Comparison of ENCODE assay signal across 17 cellular contexts in the genomic region with DNA sequence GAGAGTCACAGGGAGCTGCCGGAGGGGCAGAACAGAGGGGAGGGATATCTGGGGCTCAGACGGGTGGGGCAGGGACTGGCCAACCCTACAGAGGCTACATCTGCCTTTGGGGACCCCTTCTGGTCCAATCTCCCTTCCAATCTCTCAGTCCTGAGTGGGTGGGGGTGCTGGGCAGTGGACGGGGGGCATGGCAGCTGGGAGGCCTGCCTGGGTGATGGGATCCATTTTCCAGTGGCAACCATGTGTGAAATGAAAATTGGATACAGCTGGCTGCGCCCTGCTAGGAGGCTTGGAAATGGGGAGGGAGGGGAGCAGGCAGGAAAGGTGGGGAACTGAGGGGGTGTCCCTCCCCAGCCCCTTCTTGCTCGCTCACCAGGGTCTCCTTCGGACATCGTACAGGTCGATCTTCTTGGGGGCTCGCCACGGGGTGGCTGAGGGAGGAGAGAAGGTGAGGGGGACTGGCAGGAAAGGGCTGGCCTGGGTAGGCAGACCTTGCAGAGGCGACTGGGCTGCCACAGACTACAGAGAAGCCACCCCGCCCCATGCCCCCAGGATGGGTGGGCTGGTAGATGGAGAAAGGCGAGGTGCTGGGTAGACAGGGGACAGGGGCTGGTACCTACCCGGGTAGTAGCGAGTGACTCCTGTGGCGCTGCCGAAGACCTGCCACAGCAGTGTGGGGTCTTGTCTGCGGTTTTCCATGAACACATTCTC. TPM values are rescaled to one million over a fixed set of nuclear protein-coding genes. Genes with fewer than 3 reads are reported as not detected.
A peak's percentile ranks its signal among the peaks of the same experiment; 100 is the strongest.
DNase-seq lines count a peak whose midpoint lies in the region; ATAC-seq, FAIRE-seq and TF ChIP-seq lines count a peak whose summit lies in the region.
"Had no signal": no experiment of that assay in that cellular context is flagged by ENCODE, and none has a peak within 500 bp of the region (broad histone marks: within the 10 kb centered on the region; RNA-seq: fewer than 3 reads in every experiment).

No MANE protein-coding gene starts in this region.

- H4K5ac ChIP-seq in H1 (ENCODE audit: insufficient read length, low read depth, low read length): no peak overlapping the region

- H2BK5ac ChIP-seq in H1 (ENCODE audit: low read depth, low read length) (no peak overlapping the region), neuronal stem cell (ENCODE audit: low read length) (peak overlapping the region; percentile 62)

- H3K56ac ChIP-seq in H1 (replicated peaks; ENCODE audit: insufficient read length, low read depth, low read length): no peak overlapping the region

- TF ChIP-seq EP300 in H1 (IDR thresholded peaks at IDR 0.05; ENCODE audit: borderline replicate concordance in 1 of 2, low read depth in 2 of 2, low read length in 2 of 2): no peak

- H2BK12ac ChIP-seq in H1 (ENCODE audit: low read depth, low read length) (no peak overlapping the region), neuronal stem cell (ENCODE audit: low read length) (no peak overlapping the region)

- peaks cover 4% of the 10 kb centered on the region in 2 experiments for H4K20me1 ChIP-seq in H1 (replicated peaks in 1 of 2; ENCODE audit: control insufficient read depth in 1 of 2, insufficient read depth in 2 of 2, low read length in 2 of 2)

- H4K91ac ChIP-seq in H1 (replicated peaks; ENCODE audit: insufficient read length, low read length) (no peak overlapping the region), neuronal stem cell (ENCODE audit: low read depth, low read length, poor library complexity) (no peak overlapping the region)

- H2BK20ac ChIP-seq in H1 (ENCODE audit: low read length): no peak overlapping the region

- CTCF ChIA-PET in H1 (lab: Charles Lee; ENCODE audit: partially characterized antibody): interaction anchor here (0.6 to 2.5 kb wide), 12 partner anchors 10 to 170 kb away, joined by 3 to 13 read pairs (median 4); a partner anchor contains a TSS

- H3K14ac ChIP-seq in H1 (ENCODE audit: insufficient read length) (no peak overlapping the region), neuronal stem cell (ENCODE audit: low read length) (peak overlapping the region; percentile 17)

- H2BK120ac ChIP-seq in H1 (replicated peaks; ENCODE audit: low read depth, low read length): no peak overlapping the region
- H2BK120ac ChIP-seq in neuronal stem cell (ENCODE audit: low read depth, low read length): no peak overlapping the region

- TF ChIP-seq RAD21 in H1 (IDR thresholded peaks at IDR 0.05 in 1 of 2, conservative IDR thresholded peaks at IDR 0.05 in 1 of 2; ENCODE audit: low read depth in 2 of 2, low read length in 2 of 2): no peak

- H3K4me3 ChIP-seq in H1 (ENCODE audit: extremely low read depth in 1 of 4, insufficient read depth in 2 of 4, low read depth in 3 of 4, low read length in 4 of 4): no peak overlapping the region
- no peak overlapping the region for H3K4me3 ChIP-seq in neuronal stem cell (ENCODE audit: low read length in 2 of 2)

- H3K9ac ChIP-seq in H1 (replicated peaks in 1 of 4; ENCODE audit: extremely low read depth in 1 of 4, low read depth in 3 of 4, low read length in 3 of 4) (no peak overlapping the region), neuronal stem cell (ENCODE audit: low read depth, low read length, poor library complexity) (peak overlapping the region; percentile 40)

- no peak for FAIRE-seq in H1 (lab: Jason Lieb, UNC)
- FAIRE-seq: GM12891, H54 had no signal

- no peak for ATAC-seq in HG03135 (IDR thresholded peaks at IDR 0.05; ENCODE audit: unreplicated experiment)
- no peak for ATAC-seq in GM18511 (IDR thresholded peaks at IDR 0.05; ENCODE audit: unreplicated experiment)

- H3K27ac ChIP-seq in H1 (ENCODE audit: low read depth, low read length) (no peak overlapping the region), neuronal stem cell (replicated peaks; ENCODE audit: low read length) (no peak overlapping the region)
- H3K27ac ChIP-seq: 22Rv1 had no signal

- H3K4me1 ChIP-seq in H1 (replicated peaks in 1 of 4; ENCODE audit: control insufficient read depth in 3 of 4, insufficient read depth in 4 of 4, low read length in 3 of 4) (peaks cover 0 to 5% (median 2%) of the 10 kb centered on the region in 4 experiments; a peak in 2 of 7 replicates), neuronal stem cell (ENCODE audit: control insufficient read depth in 2 of 2, insufficient read depth in 1 of 2, low read depth in 1 of 2, low read length in 2 of 2) (peaks cover 7 to 10% of the 10 kb centered on the region in 2 donors)

- POLR2A ChIA-PET in H1 (lab: Charles Lee; ENCODE audit: partially characterized antibody): interaction anchor here (0.7 to 2.1 kb wide), 3 partner anchors 10 to 136 kb away, joined by 3 to 7 read pairs (median 4); no protein-coding TSS in a partner anchor

- no peak overlapping the region for H3K4me2 ChIP-seq in H1 (ENCODE audit: insufficient read depth in 1 of 2, low read depth in 2 of 2, low read length in 2 of 2)
- no peak overlapping the region for H3K4me2 ChIP-seq in neuronal stem cell (ENCODE audit: insufficient read depth, low read length, poor library complexity, severe bottlenecking)

- whole genome bisulfite sequencing in H1 (ENCODE audit: extremely low coverage in 1 of 2, insufficient coverage in 1 of 2, insufficient read length in 1 of 2, insufficient replicate concordance in 2 of 2, low coverage in 1 of 2, low lambda C conversion rate in 2 of 2, missing lambda C conversion rate in 1 of 2), 2 experiments: 88% methylated on average over 15 of the region's 18 CpGs; no CpG with 5 or more reads in 1 of the 2 experiments
- no CpG with 5 or more reads among the region's 18 CpGs for WGBS in neuronal stem cell (ENCODE audit: extremely low coverage in 2 of 2, insufficient read length in 2 of 2, insufficient replicate concordance in 1 of 2), 2 donors

- H3K9me3 ChIP-seq in H1 (ENCODE audit: insufficient read depth in 2 of 2, low read depth in 1 of 2, low read length in 1 of 2) (no peaks in the 10 kb centered on the region), neuronal stem cell (replicated peaks in 1 of 2; ENCODE audit: control insufficient read depth in 2 of 2, insufficient read depth in 1 of 2, low read depth in 1 of 2, low read length in 2 of 2) (peaks cover 0 to 2% of the 10 kb centered on the region in 2 donors)

- H3K18ac ChIP-seq in H1 (ENCODE audit: extremely low read depth, low read length) (no peak overlapping the region), neuronal stem cell (ENCODE audit: low read length) (peak overlapping the region; percentile 35)

- H4K8ac ChIP-seq in H1 (ENCODE audit: extremely low read depth, insufficient read depth, low read length): peak overlapping the region; percentile 4; the same call in 1 of the 2 replicates
- no peak overlapping the region for H4K8ac ChIP-seq in neuronal stem cell (ENCODE audit: low read depth, low read length)

- no peaks in the 10 kb centered on the region for H3K23me2 ChIP-seq in H1 (ENCODE audit: low read depth, low read length)

- TF ChIP-seq CTCF in H1 (IDR thresholded peaks at IDR 0.05; ENCODE audit: control extremely low read depth in 1 of 3, insufficient read depth in 1 of 3, low read depth in 1 of 3, low read length in 3 of 3): no peak

- peaks cover 0 to 3% (median 0%) of the 10 kb centered on the region in 4 experiments; a peak in 2 of 7 replicates for H3K27me3 ChIP-seq in H1 (replicated peaks in 1 of 4; ENCODE audit: control insufficient read depth in 3 of 4, extremely low read depth in 1 of 4, insufficient read depth in 3 of 4, low read length in 3 of 4)
- peaks cover 0 to 48% (median 0%) of the 10 kb centered on the region in 3 experiments for H3K27me3 ChIP-seq in neuronal stem cell (ENCODE audit: control insufficient read depth in 3 of 3, insufficient read depth in 3 of 3, low read depth in 1 of 3, low read length in 3 of 3)

- DNase-seq in NCI-H2107 treated with DMSO at 0.1 percent for 48 hours (lab: John Stamatoyannopoulos, UW; ENCODE audit: unreplicated experiment): peak; percentile 28
- DNase-seq in NCI-H2107 (lab: John Stamatoyannopoulos, UW): no peak
- DNase-seq in NCI-H69 (lab: John Stamatoyannopoulos, UW): peak; percentile 55
- DNase-seq in H1 (ENCODE audit: low read depth in 1 of 2, low spot score in 2 of 2): no peak
- DNase-seq in neuronal stem cell (ENCODE audit: low spot score): no peak
- DNase-seq in NCI-H1694 (lab: John Stamatoyannopoulos, UW): no peak
- DNase-seq: Calu3, GF-D8, NCI-H1048, NCI-H187, NCI-H2227 treated with DMSO at 0.1 percent for 48 hours, NCI-H510A had no signal

- H2AFZ ChIP-seq in H1 (ENCODE audit: low read length): no peak overlapping the region
- no peak overlapping the region for H2AFZ ChIP-seq in neuronal stem cell (ENCODE audit: low read length)

- no peaks in the 10 kb centered on the region for H3K79me2 ChIP-seq in H1 (ENCODE audit: control insufficient read depth in 1 of 2, insufficient read depth in 2 of 2, low read length in 2 of 2)

- H3K79me1 ChIP-seq in H1 (ENCODE audit: low read depth, low read length): no peaks in the 10 kb centered on the region
- H3K79me1 ChIP-seq in neuronal stem cell (ENCODE audit: low read depth, low read length): peaks cover 8% of the 10 kb centered on the region

- H2BK15ac ChIP-seq in H1 (ENCODE audit: low read length): no peak overlapping the region
- H2BK15ac ChIP-seq in neuronal stem cell (ENCODE audit: low read length): peak overlapping the region; percentile 57

- H2AK5ac ChIP-seq in H1 (ENCODE audit: low read depth, low read length): no peak overlapping the region
- peak overlapping the region; percentile 98 for H2AK5ac ChIP-seq in neuronal stem cell (ENCODE audit: low read depth, low read length)

- no peak overlapping the region for H3K4ac ChIP-seq in H1 (replicated peaks; ENCODE audit: insufficient read length, low read depth, low read length)
- H3K4ac ChIP-seq in neuronal stem cell (ENCODE audit: low read length): no peak overlapping the region

- H3K36me3 ChIP-seq in H1 (ENCODE audit: control insufficient read depth in 2 of 4, insufficient read depth in 4 of 4, low read length in 3 of 4): no peaks in the 10 kb centered on the region
- H3K36me3 ChIP-seq in neuronal stem cell (replicated peaks in 1 of 2; ENCODE audit: control insufficient read depth in 2 of 2, insufficient read depth in 2 of 2, low read length in 2 of 2): peaks cover 0 to 5% of the 10 kb centered on the region in 2 donors

- H3K23ac ChIP-seq in H1 (ENCODE audit: insufficient read length): no peak overlapping the region
- H3K23ac ChIP-seq in neuronal stem cell (ENCODE audit: low read depth, low read length, poor library complexity): peak overlapping the region; percentile 44

- no peak for TF ChIP-seq POLR2A in H1 (IDR thresholded peaks at IDR 0.05; ENCODE audit: control extremely low read depth in 1 of 2, low read depth in 2 of 2, low read length in 2 of 2)

RNA-seq across cellular contexts. Expression of a gene that starts 21.2 kb away (rescaled TPM):
- total RNA-seq in H1 (2021; fragmentation: NEBNext Ultra II Directional; extraction: Animal tissue kit (Norgen Biotek cat#: 25700)): 25.3 and 25.4 TPM in 2 replicates
- 32.4 and 41.9 TPM in 2 replicates for polyA plus RNA-seq in H1 (2011; rRNA removed)
- 28.3 TPM for polyA plus RNA-seq in H1 (2011; cell fraction: cytosol; rRNA removed)
- polyA plus RNA-seq in H1 (2011; cell fraction: nucleus; rRNA removed): 26.5 TPM
- 14.1 to 22.1 TPM (median 19.9 TPM) in 4 replicates for polyA plus RNA-seq in H1 (2012, experiment 1 of 2)
- 26.6 TPM for polyA plus RNA-seq in H1 (2012, experiment 2 of 2)
- polyA plus RNA-seq in H1 (2013, experiment 1 of 2): 38.1 TPM
- 41.2 TPM for polyA plus RNA-seq in H1 (2013, experiment 2 of 2)
- polyA minus RNA-seq in H1 (2011; rRNA and poly(A)+ RNA removed): 18.7 and 24.3 TPM in 2 replicates
- 20.0 TPM for polyA minus RNA-seq in H1 (2011; cell fraction: cytosol; rRNA and poly(A)+ RNA removed)
- polyA minus RNA-seq in H1 (2011; cell fraction: nucleus; rRNA and poly(A)+ RNA removed): 14.9 TPM
- polyA plus RNA-seq in neuronal stem cell (2013, experiment 1 of 2): 21.4 TPM
- 20.8 TPM for polyA plus RNA-seq in neuronal stem cell (2013, experiment 2 of 2)

RNA-seq across cellular contexts. Expression of a gene that starts 29.9 kb away (rescaled TPM):
- total RNA-seq in H1 (2021; fragmentation: NEBNext Ultra II Directional; extraction: Animal tissue kit (Norgen Biotek cat#: 25700)): 9.8 and 9.9 TPM in 2 replicates
- polyA plus RNA-seq in H1 (2011; rRNA removed): 34.0 and 34.5 TPM in 2 replicates
- polyA plus RNA-seq in H1 (2011; cell fraction: cytosol; rRNA removed): 22.8 TPM
- 24.8 TPM for polyA plus RNA-seq in H1 (2011; cell fraction: nucleus; rRNA removed)
- 10.0 to 19.4 TPM (median 15.1 TPM) in 4 replicates for polyA plus RNA-seq in H1 (2012, experiment 1 of 2)
- polyA plus RNA-seq in H1 (2012, experiment 2 of 2): 22.1 TPM
- 11.8 TPM for polyA plus RNA-seq in H1 (2013, experiment 1 of 2)
- polyA plus RNA-seq in H1 (2013, experiment 2 of 2): 12.9 TPM
- polyA minus RNA-seq in H1 (2011; rRNA and poly(A)+ RNA removed): 9.2 and 14.0 TPM in 2 replicates
- 6.3 TPM for polyA minus RNA-seq in H1 (2011; cell fraction: cytosol; rRNA and poly(A)+ RNA removed)
- 7.3 TPM for polyA minus RNA-seq in H1 (2011; cell fraction: nucleus; rRNA and poly(A)+ RNA removed)
- 6.9 TPM for polyA plus RNA-seq in neuronal stem cell (2013, experiment 1 of 2)
- polyA plus RNA-seq in neuronal stem cell (2013, experiment 2 of 2): 7.1 TPM

RNA-seq across cellular contexts. Expression of a gene that starts 30.0 kb away (rescaled TPM):
- total RNA-seq in H1 (2021; fragmentation: NEBNext Ultra II Directional; extraction: Animal tissue kit (Norgen Biotek cat#: 25700)): 25.0 and 28.4 TPM in 2 replicates
- 51.4 and 52.3 TPM in 2 replicates for polyA plus RNA-seq in H1 (2011; rRNA removed)
- polyA plus RNA-seq in H1 (2011; cell fraction: cytosol; rRNA removed): 53.3 TPM
- 91.8 TPM for polyA plus RNA-seq in H1 (2011; cell fraction: nucleus; rRNA removed)
- 18.1 to 35.5 TPM (median 31.5 TPM) in 4 replicates for polyA plus RNA-seq in H1 (2012, experiment 1 of 2)
- 26.4 TPM for polyA plus RNA-seq in H1 (2012, experiment 2 of 2)
- polyA plus RNA-seq in H1 (2013, experiment 1 of 2): 14.6 TPM
- polyA plus RNA-seq in H1 (2013, experiment 2 of 2): 13.2 TPM
- 54.5 and 61.1 TPM in 2 replicates for polyA minus RNA-seq in H1 (2011; rRNA and poly(A)+ RNA removed)
- 13.8 TPM for polyA minus RNA-seq in H1 (2011; cell fraction: cytosol; rRNA and poly(A)+ RNA removed)
- polyA minus RNA-seq in H1 (2011; cell fraction: nucleus; rRNA and poly(A)+ RNA removed): 20.9 TPM
- polyA plus RNA-seq in neuronal stem cell (2013, experiment 1 of 2): 19.4 TPM
- 17.4 TPM for polyA plus RNA-seq in neuronal stem cell (2013, experiment 2 of 2)

RNA-seq across cellular contexts. Expression of a gene that starts 35.0 kb away (rescaled TPM):
- 0.54 and 0.56 TPM in 2 replicates for total RNA-seq in H1 (2021; fragmentation: NEBNext Ultra II Directional; extraction: Animal tissue kit (Norgen Biotek cat#: 25700))
- polyA plus RNA-seq in H1 (2011; rRNA removed): 0.79 and 0.93 TPM in 2 replicates
- 0.96 TPM for polyA plus RNA-seq in H1 (2011; cell fraction: cytosol; rRNA removed)
- 2.1 TPM for polyA plus RNA-seq in H1 (2011; cell fraction: nucleus; rRNA removed)
- polyA plus RNA-seq in H1 (2012, experiment 1 of 2): 0.18 to 0.96 TPM (median 0.41 TPM) in 4 replicates
- polyA plus RNA-seq in H1 (2012, experiment 2 of 2): 0.20 TPM
- polyA plus RNA-seq in H1 (2013, experiment 1 of 2): 0.67 TPM
- polyA plus RNA-seq in H1 (2013, experiment 2 of 2): 0.40 TPM
- 0.32 TPM in 2 replicates for polyA minus RNA-seq in H1 (2011; rRNA and poly(A)+ RNA removed)
- not detected for polyA minus RNA-seq in H1 (2011; cell fraction: cytosol; rRNA and poly(A)+ RNA removed)
- 0.50 TPM for polyA minus RNA-seq in H1 (2011; cell fraction: nucleus; rRNA and poly(A)+ RNA removed)
- polyA plus RNA-seq in neuronal stem cell (2013, experiment 1 of 2): 2.0 TPM
- polyA plus RNA-seq in neuronal stem cell (2013, experiment 2 of 2): 1.6 TPM

RNA-seq across cellular contexts. Expression of a gene that starts 39.9 kb away (rescaled TPM):
- total RNA-seq in H1 (2021; fragmentation: NEBNext Ultra II Directional; extraction: Animal tissue kit (Norgen Biotek cat#: 25700)): 10.3 and 11.2 TPM in 2 replicates
- polyA plus RNA-seq in H1 (2011; rRNA removed): 15.7 and 15.9 TPM in 2 replicates
- polyA plus RNA-seq in H1 (2011; cell fraction: cytosol; rRNA removed): 20.5 TPM
- polyA plus RNA-seq in H1 (2011; cell fraction: nucleus; rRNA removed): 22.6 TPM
- 12.1 to 16.1 TPM (median 13.6 TPM) in 4 replicates for polyA plus RNA-seq in H1 (2012, experiment 1 of 2)
- polyA plus RNA-seq in H1 (2012, experiment 2 of 2): 7.0 TPM
- polyA plus RNA-seq in H1 (2013, experiment 1 of 2): 7.7 TPM
- 7.1 TPM for polyA plus RNA-seq in H1 (2013, experiment 2 of 2)
- polyA minus RNA-seq in H1 (2011; rRNA and poly(A)+ RNA removed): 4.5 and 5.8 TPM in 2 replicates
- 2.0 TPM for polyA minus RNA-seq in H1 (2011; cell fraction: cytosol; rRNA and poly(A)+ RNA removed)
- 10.0 TPM for polyA minus RNA-seq in H1 (2011; cell fraction: nucleus; rRNA and poly(A)+ RNA removed)
- 8.5 TPM for polyA plus RNA-seq in neuronal stem cell (2013, experiment 1 of 2)
- polyA plus RNA-seq in neuronal stem cell (2013, experiment 2 of 2): 8.5 TPM

Comparison
In these comparisons a context has a peak if more than half of its experiments do, and no peak if none do; other contexts are left out.
1. DNase-seq: peak in NCI-H2107 treated with DMSO at 0.1 percent for 48 hours (single experiment) and NCI-H69 (single experiment); none in NCI-H2107 (single experiment), H1 (0 of 2), neuronal stem cell (single experiment) and NCI-H1694 (single experiment).